8 cellular contexts compared by ENCODE assay signal in the genomic region with DNA sequence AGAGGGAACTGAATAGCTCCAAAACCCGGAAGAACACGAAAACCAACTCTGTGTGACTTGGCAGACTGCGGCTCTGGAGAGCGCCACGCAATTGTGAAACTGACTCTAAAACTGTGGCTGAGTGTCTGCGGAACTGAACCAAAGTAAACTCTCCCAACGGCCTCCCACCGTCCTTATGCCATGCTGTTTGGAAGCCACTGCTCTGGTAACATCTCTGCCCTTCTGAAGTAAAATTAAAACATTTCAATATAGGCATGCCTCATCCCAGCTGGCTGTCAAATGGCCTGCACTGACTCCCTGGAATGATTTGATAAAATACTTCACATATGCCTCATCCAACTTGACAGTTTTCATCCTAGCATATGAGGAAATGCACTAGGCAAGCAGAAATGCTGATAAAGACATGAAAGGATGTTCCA.
DNase-seq lines count a peak whose midpoint lies in the region; ATAC-seq and TF ChIP-seq lines count a peak whose summit lies in the region.
"Had no signal": no experiment of that assay in that cellular context is flagged by ENCODE, and none has a peak within 500 bp of the region (broad histone marks: within the 10 kb centered on the region; RNA-seq: fewer than 3 reads in every experiment).

No MANE protein-coding gene starts in this region.

- H3K27ac ChIP-seq in heart right ventricle (peak overlapping the region in 6 of 10 donors; percentile 4 to 50 (median 29)), stomach (peak overlapping the region; percentile 20 to 64 (median 51))
- no peak overlapping the region for H3K27ac ChIP-seq in CD4-positive, alpha-beta T cell (ENCODE audit: low read depth, low read length)

- TF ChIP-seq EP300 in stomach (IDR thresholded peaks at IDR 0.05) = no peak

- no peak overlapping the region for H3K27ac Mint-ChIP-seq in natural killer cell
- no peak overlapping the region for H3K27ac Mint-ChIP-seq in activated CD4-positive, alpha-beta T cell treated with anti-CD3 and anti-CD28 coated beads, Interleukin-2, amount 10 ng/mL, durations not matched to agents 7 days and 5 days
- no peak overlapping the region for H3K27ac Mint-ChIP-seq in CD4-positive, alpha-beta T cell

- 80 to 86% methylated on average over 8 of the region's 8 CpGs for WGBS in heart right ventricle, 2 donors
- WGBS in stomach, 5 donors = 46 to 70% (median 53%) methylated on average over 8 of the region's 8 CpGs

- peaks cover 7% of the 10 kb centered on the region for H3K36me3 Mint-ChIP-seq in natural killer cell
- H3K36me3 Mint-ChIP-seq in activated CD4-positive, alpha-beta T cell treated with anti-CD3 and anti-CD28 coated beads, Interleukin-2, amount 10 ng/mL, durations not matched to agents 7 days and 5 days (ENCODE audit: low read depth) = peaks cover 2% of the 10 kb centered on the region
- H3K36me3 Mint-ChIP-seq in CD4-positive, alpha-beta T cell (ENCODE audit: low read depth) = peaks cover 45% of the 10 kb centered on the region

- H3K4me1 ChIP-seq in heart right ventricle (peaks cover 0 to 18% (median 5%) of the 10 kb centered on the region in 9 donors), stomach (peaks cover 28 to 50% (median 41%) of the 10 kb centered on the region in 4 donors)

- H3K4me3 Mint-ChIP-seq in natural killer cell = no peak overlapping the region
- no peak overlapping the region for H3K4me3 Mint-ChIP-seq in activated CD4-positive, alpha-beta T cell treated with anti-CD3 and anti-CD28 coated beads, Interleukin-2, amount 10 ng/mL, durations not matched to agents 7 days and 5 days
- no peak overlapping the region for H3K4me3 Mint-ChIP-seq in CD4-positive, alpha-beta T cell

- no peaks in the 10 kb centered on the region for H3K27me3 Mint-ChIP-seq in natural killer cell (ENCODE audit: low read depth in 2 of 2)
- no peaks in the 10 kb centered on the region for H3K27me3 Mint-ChIP-seq in activated CD4-positive, alpha-beta T cell treated with anti-CD3 and anti-CD28 coated beads, Interleukin-2, amount 10 ng/mL, durations not matched to agents 7 days and 5 days
- H3K27me3 Mint-ChIP-seq in CD4-positive, alpha-beta T cell = no peaks in the 10 kb centered on the region

- no peaks in the 10 kb centered on the region for H3K9me3 ChIP-seq in MG63
- no peaks in the 10 kb centered on the region for H3K9me3 ChIP-seq in heart right ventricle
- no peaks in the 10 kb centered on the region for H3K9me3 ChIP-seq in stomach
- H3K9me3 ChIP-seq in CD4-positive, alpha-beta T cell (ENCODE audit: control insufficient read depth, low read length) = no peaks in the 10 kb centered on the region

- ATAC-seq in heart right ventricle = peak in 7 of 8 donors; percentile 27 to 81 (median 61)
- no peak for ATAC-seq in natural killer cell
- no peak for ATAC-seq in CD4-positive, alpha-beta T cell (ENCODE audit: poor library complexity)

- H3K36me3 ChIP-seq in MG63 (peaks cover 29% of the 10 kb centered on the region), heart right ventricle (peaks cover 0 to 32% (median 0%) of the 10 kb centered on the region in 9 donors), stomach (peaks cover 0 to 17% (median 9%) of the 10 kb centered on the region in 4 donors)

- H3K27me3 ChIP-seq in MG63 (no peaks in the 10 kb centered on the region), heart right ventricle (no peaks in the 10 kb centered on the region), stomach (no peaks in the 10 kb centered on the region)
- H3K27me3 ChIP-seq in CD4-positive, alpha-beta T cell (ENCODE audit: control insufficient read depth, insufficient read depth, low read length) = no peaks in the 10 kb centered on the region

- TF ChIP-seq CTCF in heart right ventricle (IDR thresholded peaks at IDR 0.05) (no peak), stomach (IDR thresholded peaks at IDR 0.05) (no peak), natural killer cell (IDR thresholded peaks at IDR 0.05) (no peak)
- no peak for TF ChIP-seq CTCF in CD4-positive, alpha-beta T cell (IDR thresholded peaks at IDR 0.05)

- intact Hi-C loops in heart right ventricle (cut with DNase I) = loop anchor here in 2 of 10 donors (10.0 kb wide), 2 partner anchors 55 to 65 kb away; no protein-coding TSS in a partner anchor
- intact Hi-C loops in stomach (cut with DNase I; ENCODE audit: low total_unique reads) = no loop called here
- intact Hi-C loops in natural killer cell (cut with micrococcal nuclease) = no loop called here
- intact Hi-C loops in CD4-positive, alpha-beta T cell (cut with DNase I, micrococcal nuclease) = no loop called here

- peaks cover 6 to 7% of the 10 kb centered on the region in 2 donors for H3K4me1 Mint-ChIP-seq in natural killer cell
- peaks cover 7% of the 10 kb centered on the region for H3K4me1 Mint-ChIP-seq in activated CD4-positive, alpha-beta T cell treated with anti-CD3 and anti-CD28 coated beads, Interleukin-2, amount 10 ng/mL, durations not matched to agents 7 days and 5 days
- H3K4me1 Mint-ChIP-seq in CD4-positive, alpha-beta T cell (ENCODE audit: low read depth) = peaks cover 18% of the 10 kb centered on the region

- peak; percentile 63 for DNase-seq in MG63
- peak; percentile 74 for DNase-seq in SIG-M5 (lab: John Stamatoyannopoulos, UW)
- DNase-seq in heart right ventricle = no peak
- peak; percentile 67 for DNase-seq in stomach
- DNase-seq in natural killer cell = no peak
- DNase-seq in activated CD4-positive, alpha-beta T cell treated with anti-CD3 and anti-CD28 coated beads, Interleukin-2, amount 10 ng/mL, durations not matched to agents 7 days and 5 days = no peak
- no peak for DNase-seq in CD4-positive, alpha-beta T cell
- DNase-seq: Kasumi-1 had no signal

- no peaks in the 10 kb centered on the region for H3K9me3 Mint-ChIP-seq in natural killer cell
- no peaks in the 10 kb centered on the region for H3K9me3 Mint-ChIP-seq in activated CD4-positive, alpha-beta T cell treated with anti-CD3 and anti-CD28 coated beads, Interleukin-2, amount 10 ng/mL, durations not matched to agents 7 days and 5 days
- no peaks in the 10 kb centered on the region for H3K9me3 Mint-ChIP-seq in CD4-positive, alpha-beta T cell

- H3K4me3 ChIP-seq in MG63 (no peak overlapping the region), heart right ventricle (no peak overlapping the region), stomach (no peak overlapping the region)

- POLR2A ChIA-PET in activated CD4-positive, alpha-beta T cell treated with anti-CD3 and anti-CD28 coated beads, Interleukin-2, amount 10 ng/mL, durations not matched to agents 7 days and 5 days (lab: Charles Lee) = no interaction called here
- POLR2A ChIA-PET in CD4-positive, alpha-beta T cell (lab: Charles Lee) = no interaction called here

- CTCF ChIA-PET in activated CD4-positive, alpha-beta T cell treated with anti-CD3 and anti-CD28 coated beads, Interleukin-2, amount 10 ng/mL, durations not matched to agents 7 days and 5 days (lab: Charles Lee) = no interaction called here
- CTCF ChIA-PET in CD4-positive, alpha-beta T cell (lab: Charles Lee) = no interaction called here

- no peak for TF ChIP-seq POLR2A in stomach (IDR thresholded peaks at IDR 0.05)

Comparison
In these comparisons a context has a peak if more than half of its experiments do, and no peak if none do; other contexts are left out.
1. DNase-seq: peak in MG63 (single experiment), SIG-M5 (single experiment) and stomach (single experiment); none in heart right ventricle (0 of 2), natural killer cell (single experiment), activated CD4-positive, alpha-beta T cell treated with anti-CD3 and anti-CD28 coated beads, Interleukin-2, amount 10 ng/mL, durations not matched to agents 7 days and 5 days (single experiment) and CD4-positive, alpha-beta T cell (0 of 10).
2. ATAC-seq: peak in heart right ventricle (7 of 8); none in natural killer cell (0 of 3) and CD4-positive, alpha-beta T cell (single experiment).